Comparison of ENCODE assay signal across 16 cellular contexts in the genomic region with DNA sequence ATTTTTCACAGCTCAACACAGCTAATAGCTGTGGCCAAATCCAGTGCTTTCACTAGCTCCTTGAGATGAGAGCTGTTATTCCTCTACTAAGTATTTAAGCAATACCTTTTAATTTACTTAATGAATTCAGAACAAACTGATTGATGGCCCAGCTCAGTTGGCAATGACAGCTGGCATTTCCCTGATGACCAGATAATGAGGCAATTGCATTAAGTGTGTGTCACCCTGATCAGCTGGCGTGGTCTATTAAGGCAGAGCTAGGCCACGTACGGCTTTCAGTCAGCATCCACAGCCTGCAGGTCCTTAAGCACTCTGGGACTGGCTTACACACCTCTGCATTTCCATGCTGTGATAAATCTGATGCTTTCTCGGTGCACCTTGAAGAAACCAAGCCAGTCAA.
"Had no signal": no experiment of that assay in that cellular context is flagged by ENCODE, and none has a peak within 500 bp of the region (broad histone marks: within the 10 kb centered on the region; RNA-seq: fewer than 3 reads in every experiment).

No MANE protein-coding gene starts in this region.

- H3K4me1 ChIP-seq: left lung had no signal

- DNase-seq: activated CD4-positive, alpha-beta memory T cell treated with anti-CD3 and anti-CD28 coated beads for 36 hours; activated CD4-positive, alpha-beta T cell treated with anti-CD3 and anti-CD28 coated beads for 1 hour; activated gamma-delta T cell; activated naive CD8-positive, alpha-beta T cell treated with anti-CD3 and anti-CD28 coated beads for 36 hours; activated T-cell treated with anti-CD3 and anti-CD28 coated beads, Interleukin-2, amount 50 U/mL, for 48 hours; foreskin keratinocyte; heart left ventricle; left lung; mucosa of descending colon; sigmoid colon; stimulated activated CD4-positive, alpha-beta T cell treated with anti-CD3 and anti-CD28 coated beads, Interleukin-12 subunit alpha, Interleukin-12 subunit beta, amount 100 ng/mL, for 4 hours; stimulated activated CD4-positive, alpha-beta T cell treated with anti-CD3 and anti-CD28 coated beads, Interleukin-2, amount 100 ng/mL, for 48 hours; stimulated activated CD8-positive, alpha-beta memory T cell treated with anti-CD3 and anti-CD28 coated beads, Interleukin-4, amount 100 ng/mL, for 48 hours; T-helper 2 cell had no signal

- H3K27me3 Mint-ChIP-seq: activated CD4-positive, alpha-beta memory T cell treated with anti-CD3 and anti-CD28 coated beads for 36 hours; activated naive CD8-positive, alpha-beta T cell treated with anti-CD3 and anti-CD28 coated beads for 36 hours; natural killer cell treated with Interleukin-12 subunit alpha and Interleukin-12 subunit beta and Interleukin-15 and Interleukin-18, amount 100 ng/mL, for 72 hours; stimulated activated naive CD8-positive, alpha-beta T cell treated with anti-CD3 and anti-CD28 coated beads, Interleukin-15, Interleukin-2, amounts not matched to agents 100 ng/mL and 50 ng/mL, for 24 hours had no signal

- H3K36me3 ChIP-seq: heart left ventricle, left lung, sigmoid colon had no signal

- H3K9me3 Mint-ChIP-seq: activated CD4-positive, alpha-beta memory T cell treated with anti-CD3 and anti-CD28 coated beads for 36 hours; activated naive CD8-positive, alpha-beta T cell treated with anti-CD3 and anti-CD28 coated beads for 36 hours; natural killer cell treated with Interleukin-12 subunit alpha and Interleukin-12 subunit beta and Interleukin-15 and Interleukin-18, amount 100 ng/mL, for 72 hours; stimulated activated naive CD8-positive, alpha-beta T cell treated with anti-CD3 and anti-CD28 coated beads, Interleukin-15, Interleukin-2, amounts not matched to agents 100 ng/mL and 50 ng/mL, for 24 hours had no signal

- H3K4me3 ChIP-seq: heart left ventricle, left lung, mucosa of descending colon, sigmoid colon had no signal

- H3K27me3 ChIP-seq: foreskin keratinocyte, heart left ventricle, left lung, sigmoid colon had no signal

- H3K9me3 ChIP-seq: heart left ventricle, left lung, mucosa of descending colon, sigmoid colon had no signal

- H3K27ac ChIP-seq: foreskin keratinocyte, heart left ventricle, left lung, sigmoid colon had no signal

- H3K36me3 Mint-ChIP-seq: activated CD4-positive, alpha-beta memory T cell treated with anti-CD3 and anti-CD28 coated beads for 36 hours; activated naive CD8-positive, alpha-beta T cell treated with anti-CD3 and anti-CD28 coated beads for 36 hours; natural killer cell treated with Interleukin-12 subunit alpha and Interleukin-12 subunit beta and Interleukin-15 and Interleukin-18, amount 100 ng/mL, for 72 hours had no signal

- ATAC-seq: foreskin keratinocyte; heart left ventricle; left lung; mucosa of descending colon; natural killer cell treated with Interleukin-12 subunit alpha and Interleukin-12 subunit beta and Interleukin-15 and Interleukin-18, amount 100 ng/mL, for 72 hours had no signal

- H3K27ac Mint-ChIP-seq: activated CD4-positive, alpha-beta memory T cell treated with anti-CD3 and anti-CD28 coated beads for 36 hours; activated naive CD8-positive, alpha-beta T cell treated with anti-CD3 and anti-CD28 coated beads for 36 hours; natural killer cell treated with Interleukin-12 subunit alpha and Interleukin-12 subunit beta and Interleukin-15 and Interleukin-18, amount 100 ng/mL, for 72 hours; stimulated activated naive CD8-positive, alpha-beta T cell treated with anti-CD3 and anti-CD28 coated beads, Interleukin-15, Interleukin-2, amounts not matched to agents 100 ng/mL and 50 ng/mL, for 24 hours had no signal

- H3K4me3 Mint-ChIP-seq: activated CD4-positive, alpha-beta memory T cell treated with anti-CD3 and anti-CD28 coated beads for 36 hours; activated naive CD8-positive, alpha-beta T cell treated with anti-CD3 and anti-CD28 coated beads for 36 hours; natural killer cell treated with Interleukin-12 subunit alpha and Interleukin-12 subunit beta and Interleukin-15 and Interleukin-18, amount 100 ng/mL, for 72 hours; stimulated activated naive CD8-positive, alpha-beta T cell treated with anti-CD3 and anti-CD28 coated beads, Interleukin-15, Interleukin-2, amounts not matched to agents 100 ng/mL and 50 ng/mL, for 24 hours had no signal
